8 cellular contexts compared by ENCODE assay signal in genomic region chr1:207644852-207645631, GRCh38. TPM values are rescaled to one million over a fixed set of nuclear protein-coding genes. Genes with fewer than 3 reads are reported as not detected.
DNase-seq lines count a peak whose midpoint lies in the region; TF ChIP-seq lines count a peak whose summit lies in the region.

CR1L (plus strand) TSS chr1:207645133; CDS start chr1:207645234, 101 bp downstream.

- CTCF ChIA-PET in HEK293 (lab: Yijun Ruan, JAX), result interaction anchor here (1.0 kb wide), 1 partner anchor 25 kb away, joined by 3 read pairs; no protein-coding TSS in a partner anchor

- H3K4me3 ChIP-seq in HEK293 (ENCODE audit: low read depth, low read length), result peak within 1 kb of the TSS; percentile 56

- no peak for TF ChIP-seq CTCF in HEK293 (tag by site-specific recombination; IDR thresholded peaks at IDR 0.05)

- H3K4me1 ChIP-seq in HEK293 (ENCODE audit: control insufficient read depth, insufficient read depth, low read length), result no peaks in the 10 kb centered on the region

- no peak within 1 kb of the TSS for H3K27ac ChIP-seq in HEK293 (ENCODE audit: extremely low read depth, low read depth, low read length)

- no peaks in the 10 kb centered on the region for H3K9me3 ChIP-seq in HEK293 (ENCODE audit: control insufficient read depth, insufficient read depth, low read depth, low read length)

- POLR2A ChIA-PET in HEK293 (lab: Yijun Ruan, JAX), result no interaction called here

- DNase-seq in ELF-1 (ENCODE audit: low read depth, low spot score), result peak; percentile 96
- DNase-seq in NCI-H345 (lab: John Stamatoyannopoulos, UW), result peak; percentile 80
- peak; percentile 68 for DNase-seq in activated CD8-positive, alpha-beta memory T cell treated with anti-CD3 and anti-CD28 coated beads, Interleukin-2, amount 50 U/mL, for 4 hours
- peak; percentile 48 for DNase-seq in epidermal melanocyte (ENCODE audit: insufficient read length, low spot score)
- DNase-seq in mucosa of gallbladder (ENCODE audit: low spot score), result peak; percentile 74
- DNase-seq in stimulated activated CD8-positive, alpha-beta memory T cell treated with anti-CD3 and anti-CD28 coated beads, Interleukin-4, amount 100 ng/mL, for 24 hours (ENCODE audit: low read depth), result peak; percentile 64
- no peak for DNase-seq in NCI-H1694 (lab: John Stamatoyannopoulos, UW)

- no peaks in the 10 kb centered on the region for H3K36me3 ChIP-seq in HEK293 (ENCODE audit: control insufficient read depth in 2 of 2, insufficient read depth in 1 of 2, low read length in 2 of 2)

TF ChIP-seq in HEK293, 187 proteins besides CTCF, POLR2A, EP300 and RAD21 (continues in another document):
- TF ChIP-seq MZF1 (tag by site-specific recombination; IDR thresholded peaks at IDR 0.05; ENCODE audit: borderline replicate concordance), result peak; percentile 89
- TF ChIP-seq, protein P1, sequence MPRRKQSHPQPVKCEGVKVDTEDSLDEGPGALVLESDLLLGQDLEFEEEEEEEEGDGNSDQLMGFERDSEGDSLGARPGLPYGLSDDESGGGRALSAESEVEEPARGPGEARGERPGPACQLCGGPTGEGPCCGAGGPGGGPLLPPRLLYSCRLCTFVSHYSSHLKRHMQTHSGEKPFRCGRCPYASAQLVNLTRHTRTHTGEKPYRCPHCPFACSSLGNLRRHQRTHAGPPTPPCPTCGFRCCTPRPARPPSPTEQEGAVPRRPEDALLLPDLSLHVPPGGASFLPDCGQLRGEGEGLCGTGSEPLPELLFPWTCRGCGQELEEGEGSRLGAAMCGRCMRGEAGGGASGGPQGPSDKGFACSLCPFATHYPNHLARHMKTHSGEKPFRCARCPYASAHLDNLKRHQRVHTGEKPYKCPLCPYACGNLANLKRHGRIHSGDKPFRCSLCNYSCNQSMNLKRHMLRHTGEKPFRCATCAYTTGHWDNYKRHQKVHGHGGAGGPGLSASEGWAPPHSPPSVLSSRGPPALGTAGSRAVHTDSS (tag by site-specific recombination; IDR thresholded peaks at IDR 0.05), result no peak
- peak; percentile 60 for TF ChIP-seq SP2 (tag by site-specific recombination; IDR thresholded peaks at IDR 0.05)
- TF ChIP-seq, protein P2, sequence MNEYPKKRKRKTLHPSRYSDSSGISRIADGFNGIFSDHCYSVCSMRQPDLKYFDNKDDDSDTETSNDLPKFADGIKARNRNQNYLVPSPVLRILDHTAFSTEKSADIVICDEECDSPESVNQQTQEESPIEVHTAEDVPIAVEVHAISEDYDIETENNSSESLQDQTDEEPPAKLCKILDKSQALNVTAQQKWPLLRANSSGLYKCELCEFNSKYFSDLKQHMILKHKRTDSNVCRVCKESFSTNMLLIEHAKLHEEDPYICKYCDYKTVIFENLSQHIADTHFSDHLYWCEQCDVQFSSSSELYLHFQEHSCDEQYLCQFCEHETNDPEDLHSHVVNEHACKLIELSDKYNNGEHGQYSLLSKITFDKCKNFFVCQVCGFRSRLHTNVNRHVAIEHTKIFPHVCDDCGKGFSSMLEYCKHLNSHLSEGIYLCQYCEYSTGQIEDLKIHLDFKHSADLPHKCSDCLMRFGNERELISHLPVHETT (tag by site-specific recombination; IDR thresholded peaks at IDR 0.05), result no peak
- peak; percentile 76; the same call in 1 of the 2 replicates for TF ChIP-seq ZNF600 (tag by site-specific recombination; IDR thresholded peaks at IDR 0.05)
- TF ChIP-seq GLIS2 (tag by site-specific recombination; IDR thresholded peaks at IDR 0.05), result peak; percentile 73
- 0 out of 2 replicates have a peak, but pooled peaks have one; percentile 25 for TF ChIP-seq ZNF2 (tag by site-specific recombination; IDR thresholded peaks at IDR 0.05)
- TF ChIP-seq ZNF473 (tag by site-specific recombination; IDR thresholded peaks at IDR 0.05), result no peak
- no peak for TF ChIP-seq ZNF221 (tag by site-specific recombination; IDR thresholded peaks at IDR 0.05; ENCODE audit: borderline replicate concordance)
- TF ChIP-seq ZNF629 (tag by site-specific recombination; IDR thresholded peaks at IDR 0.05), result no peak
- TF ChIP-seq SCRT1 (tag by site-specific recombination; IDR thresholded peaks at IDR 0.05; ENCODE audit: borderline replicate concordance), result peak; percentile 27; the same call in 1 of the 2 replicates
- no peak for TF ChIP-seq ZNF354C (tag by site-specific recombination; IDR thresholded peaks at IDR 0.05; ENCODE audit: borderline replicate concordance, low read depth)
- no peak for TF ChIP-seq TRIM28 (IDR thresholded peaks at IDR 0.05; ENCODE audit: borderline replicate concordance, low read length)
- TF ChIP-seq SP3 (tag by site-specific recombination; IDR thresholded peaks at IDR 0.05), result peak; percentile 64
- TF ChIP-seq, protein P3, sequence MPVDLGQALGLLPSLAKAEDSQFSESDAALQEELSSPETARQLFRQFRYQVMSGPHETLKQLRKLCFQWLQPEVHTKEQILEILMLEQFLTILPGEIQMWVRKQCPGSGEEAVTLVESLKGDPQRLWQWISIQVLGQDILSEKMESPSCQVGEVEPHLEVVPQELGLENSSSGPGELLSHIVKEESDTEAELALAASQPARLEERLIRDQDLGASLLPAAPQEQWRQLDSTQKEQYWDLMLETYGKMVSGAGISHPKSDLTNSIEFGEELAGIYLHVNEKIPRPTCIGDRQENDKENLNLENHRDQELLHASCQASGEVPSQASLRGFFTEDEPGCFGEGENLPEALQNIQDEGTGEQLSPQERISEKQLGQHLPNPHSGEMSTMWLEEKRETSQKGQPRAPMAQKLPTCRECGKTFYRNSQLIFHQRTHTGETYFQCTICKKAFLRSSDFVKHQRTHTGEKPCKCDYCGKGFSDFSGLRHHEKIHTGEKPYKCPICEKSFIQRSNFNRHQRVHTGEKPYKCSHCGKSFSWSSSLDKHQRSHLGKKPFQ (tag by site-specific recombination; IDR thresholded peaks at IDR 0.05), result no peak
- peak; percentile 73; the same call in 1 of the 2 replicates for TF ChIP-seq ZBTB20 (tag by site-specific recombination; IDR thresholded peaks at IDR 0.05)
- no peak for TF ChIP-seq ZFP3 (tag by site-specific recombination; IDR thresholded peaks at IDR 0.05; ENCODE audit: low read depth)
- no peak for TF ChIP-seq FEZF1 (tag by site-specific recombination; IDR thresholded peaks at IDR 0.05)
- no peak for TF ChIP-seq ZNF549 (tag by site-specific recombination; IDR thresholded peaks at IDR 0.05)
- no peak for TF ChIP-seq ZNF426 (tag by site-specific recombination; IDR thresholded peaks at IDR 0.05)
- no peak for TF ChIP-seq ZNF211 (tag by site-specific recombination; IDR thresholded peaks at IDR 0.05; ENCODE audit: low read depth)
- peak; percentile 97 for TF ChIP-seq ZNF335 (tag by site-specific recombination; conservative IDR thresholded peaks at IDR 0.05)
- peak; percentile 33; the same call in 1 of the 2 replicates for TF ChIP-seq PATZ1 (tag by site-specific recombination; IDR thresholded peaks at IDR 0.05)
- peak; percentile 50; the same call in 1 of the 2 replicates for TF ChIP-seq ZIC2 (tag by site-specific recombination; IDR thresholded peaks at IDR 0.05)
- TF ChIP-seq GLIS1 (tag by site-specific recombination; IDR thresholded peaks at IDR 0.05), result peak; percentile 71
- TF ChIP-seq KLF10 (tag by site-specific recombination; IDR thresholded peaks at IDR 0.05), result no peak
- TF ChIP-seq ZNF37A (tag by site-specific recombination; IDR thresholded peaks at IDR 0.05), result no peak
- TF ChIP-seq ZNF561 (tag by site-specific recombination; IDR thresholded peaks at IDR 0.05; ENCODE audit: borderline replicate concordance), result no peak
- TF ChIP-seq MEIS1 (CRISPR knock-in tag; IDR thresholded peaks at IDR 0.05; ENCODE audit: borderline replicate concordance), result no peak
- no peak for TF ChIP-seq ZBTB49 (tag by site-specific recombination; IDR thresholded peaks at IDR 0.05; ENCODE audit: low read depth)
- TF ChIP-seq ZSCAN16 (tag by site-specific recombination; IDR thresholded peaks at IDR 0.05), result no peak
- no peak for TF ChIP-seq ZNF530 (tag by site-specific recombination; IDR thresholded peaks at IDR 0.05; ENCODE audit: low read depth)
- peak; percentile 95; the same call in 1 of the 2 replicates for TF ChIP-seq ZBTB48 (tag by site-specific recombination; IDR thresholded peaks at IDR 0.05)
- TF ChIP-seq ZNF341 (tag by site-specific recombination; IDR thresholded peaks at IDR 0.05; ENCODE audit: low read depth), result no peak

RNA-seq across cellular contexts. Expression of gene CR1L, which starts in this region (rescaled TPM):
- not detected for total RNA-seq in mucosa of gallbladder

Comparison
In these comparisons a context has a peak if more than half of its experiments do, and no peak if none do; other contexts are left out.
1. Peak in DNase-seq in mucosa of gallbladder; RNA of the gene not detected or under 1 TPM.